1 cellular context compared by ENCODE assay signal in the genomic region with DNA sequence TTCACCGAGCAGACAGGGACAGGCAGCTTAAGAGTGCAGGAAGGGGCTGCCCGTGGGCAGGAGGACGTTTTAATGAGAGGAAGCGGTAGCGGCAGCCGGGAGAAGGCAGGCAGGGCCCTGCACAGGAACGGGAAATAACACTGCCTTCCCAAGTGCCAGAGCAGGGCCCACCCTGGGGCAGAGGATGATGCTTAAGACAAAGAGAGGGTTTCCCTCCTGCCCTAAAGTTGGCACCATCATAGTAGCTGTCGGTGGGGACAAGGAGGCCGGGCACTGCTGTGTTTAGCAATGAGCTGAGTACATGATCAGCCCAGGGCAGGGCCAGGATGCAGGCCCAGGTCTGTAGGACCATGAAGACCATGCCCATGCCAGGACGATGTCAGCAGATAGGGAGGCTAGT.
TF ChIP-seq lines count a peak whose summit lies in the region.

No MANE protein-coding gene starts in this region.

TF ChIP-seq in IMR-90, 13 proteins besides CTCF, POLR2A, EP300 and RAD21 (continued from another document):
- TF ChIP-seq, protein P1, sequence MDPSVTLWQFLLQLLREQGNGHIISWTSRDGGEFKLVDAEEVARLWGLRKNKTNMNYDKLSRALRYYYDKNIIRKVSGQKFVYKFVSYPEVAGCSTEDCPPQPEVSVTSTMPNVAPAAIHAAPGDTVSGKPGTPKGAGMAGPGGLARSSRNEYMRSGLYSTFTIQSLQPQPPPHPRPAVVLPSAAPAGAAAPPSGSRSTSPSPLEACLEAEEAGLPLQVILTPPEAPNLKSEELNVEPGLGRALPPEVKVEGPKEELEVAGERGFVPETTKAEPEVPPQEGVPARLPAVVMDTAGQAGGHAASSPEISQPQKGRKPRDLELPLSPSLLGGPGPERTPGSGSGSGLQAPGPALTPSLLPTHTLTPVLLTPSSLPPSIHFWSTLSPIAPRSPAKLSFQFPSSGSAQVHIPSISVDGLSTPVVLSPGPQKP (IDR thresholded peaks at IDR 0.05; ENCODE audit: borderline replicate concordance, low read depth, low read length), result no peak
- TF ChIP-seq FOS (IDR thresholded peaks at IDR 0.05; ENCODE audit: low read depth, low read length) (no peak), RCOR1 (IDR thresholded peaks at IDR 0.05; ENCODE audit: insufficient replicate concordance, low read length) (no peak), MAZ (IDR thresholded peaks at IDR 0.05; ENCODE audit: borderline replicate concordance, low read depth, low read length) (no peak)
